25 cellular contexts compared by ENCODE assay signal in the genomic region with DNA sequence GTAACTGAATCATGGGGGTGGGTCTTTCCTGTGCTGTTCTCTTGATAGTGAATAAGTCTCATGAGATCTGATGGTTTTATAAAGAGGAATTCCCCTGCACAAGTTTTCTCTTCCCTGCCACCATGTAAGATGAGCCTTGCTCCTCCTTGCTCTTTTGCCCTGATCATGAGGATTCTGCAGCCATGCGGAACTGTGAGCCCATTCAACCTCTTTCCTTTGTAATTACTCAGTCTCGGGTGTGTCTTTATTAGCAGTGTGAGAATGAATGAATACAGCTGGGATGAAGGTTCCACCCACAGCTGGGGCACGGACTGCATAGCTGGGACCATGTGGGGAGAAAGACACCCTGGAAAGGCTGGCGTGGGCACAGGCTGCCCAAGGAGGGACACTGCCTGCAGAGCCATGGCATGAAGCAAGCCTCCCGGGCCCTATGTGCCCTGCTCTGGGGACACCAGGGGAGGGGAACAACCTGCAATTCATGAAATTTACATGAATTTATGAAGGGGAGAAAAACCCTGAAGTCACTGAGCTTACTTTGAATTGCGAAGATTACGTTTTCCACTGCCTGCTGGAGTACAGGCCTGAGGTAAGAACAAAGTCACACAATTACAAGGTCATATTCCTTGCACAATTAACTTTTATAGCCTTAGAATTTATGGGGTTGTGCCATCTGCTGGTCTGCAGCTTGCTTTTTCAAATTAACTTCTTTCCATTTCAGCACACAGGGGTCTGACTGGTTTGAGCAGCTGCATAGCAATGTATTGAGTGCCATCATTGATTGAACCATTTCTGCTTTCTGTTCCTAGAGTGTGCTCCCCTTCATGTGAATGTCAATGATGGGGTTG. TPM values are rescaled to one million over a fixed set of nuclear protein-coding genes. Genes with fewer than 3 reads are reported as not detected.
A peak's percentile ranks its signal among the peaks of the same experiment; 100 is the strongest.
DNase-seq lines count a peak whose midpoint lies in the region; ATAC-seq, FAIRE-seq and TF ChIP-seq lines count a peak whose summit lies in the region.
"Had no signal": no experiment of that assay in that cellular context is flagged by ENCODE, and none has a peak within 500 bp of the region (broad histone marks: within the 10 kb centered on the region; RNA-seq: fewer than 3 reads in every experiment).

No MANE protein-coding gene starts in this region.

- no peak overlapping the region for H3K4me3 Mint-ChIP-seq in mesothelial cell of epicardium
- H3K4me3 Mint-ChIP-seq in activated naive CD4-positive, alpha-beta T cell treated with anti-CD3 and anti-CD28 coated beads, Interleukin-2, amount 10 ng/mL, durations not matched to agents 7 days and 5 days = no peak overlapping the region
- H3K4me3 Mint-ChIP-seq: activated CD4-positive, alpha-beta T cell treated with anti-CD3 and anti-CD28 coated beads for 36 hours; naive thymus-derived CD8-positive, alpha-beta T cell; stimulated activated memory B cell treated with anti-CD40 and anti-IgM and Interleukin-4, amounts not matched to agents 10 μg/mL and 1 μg/mL and 100 μg/mL, for 72 hours had no signal

- H3K9me3 ChIP-seq in mucosa of descending colon = no peaks in the 10 kb centered on the region
- H3K9me3 ChIP-seq: gastrocnemius medialis, lower lobe of right lung had no signal

- H3K27ac Mint-ChIP-seq in mesothelial cell of epicardium = no peak overlapping the region
- no peak overlapping the region for H3K27ac Mint-ChIP-seq in activated naive CD4-positive, alpha-beta T cell treated with anti-CD3 and anti-CD28 coated beads, Interleukin-2, amount 10 ng/mL, durations not matched to agents 7 days and 5 days
- H3K27ac Mint-ChIP-seq: activated CD4-positive, alpha-beta T cell treated with anti-CD3 and anti-CD28 coated beads for 36 hours; naive thymus-derived CD8-positive, alpha-beta T cell; stimulated activated memory B cell treated with anti-CD40 and anti-IgM and Interleukin-4, amounts not matched to agents 10 μg/mL and 1 μg/mL and 100 μg/mL, for 72 hours had no signal

- no peaks in the 10 kb centered on the region for H3K27me3 ChIP-seq in bronchial epithelial cell (ENCODE audit: control insufficient read depth, insufficient read depth, low read length)
- H3K27me3 ChIP-seq: gastrocnemius medialis had no signal

- H3K4me3 ChIP-seq in bronchial epithelial cell (ENCODE audit: low read depth, low read length) (no peak overlapping the region), mucosa of descending colon (no peak overlapping the region)
- H3K4me3 ChIP-seq: gastrocnemius medialis, lower lobe of right lung, SJCRH30 had no signal

- peaks cover 16% of the 10 kb centered on the region for H3K4me1 Mint-ChIP-seq in mesothelial cell of epicardium
- H3K4me1 Mint-ChIP-seq in activated naive CD4-positive, alpha-beta T cell treated with anti-CD3 and anti-CD28 coated beads, Interleukin-2, amount 10 ng/mL, durations not matched to agents 7 days and 5 days = no peaks in the 10 kb centered on the region
- H3K4me1 Mint-ChIP-seq: activated CD4-positive, alpha-beta T cell treated with anti-CD3 and anti-CD28 coated beads for 36 hours; naive thymus-derived CD8-positive, alpha-beta T cell; stimulated activated memory B cell treated with anti-CD40 and anti-IgM and Interleukin-4, amounts not matched to agents 10 μg/mL and 1 μg/mL and 100 μg/mL, for 72 hours had no signal

- no peak for TF ChIP-seq CTCF in bronchial epithelial cell (IDR thresholded peaks at IDR 0.05; ENCODE audit: insufficient read depth, low read length, severe bottlenecking)
- no peak for TF ChIP-seq CTCF in mucosa of descending colon (IDR thresholded peaks at IDR 0.05)
- no peak for TF ChIP-seq CTCF in mesothelial cell of epicardium (IDR thresholded peaks at IDR 0.05; ENCODE audit: unreplicated experiment)

- peaks cover 10% of the 10 kb centered on the region for H3K4me1 ChIP-seq in mucosa of descending colon (ENCODE audit: low read depth)
- H3K4me1 ChIP-seq: gastrocnemius medialis, lower lobe of right lung, SJCRH30 had no signal

- H3K36me3 ChIP-seq in bronchial epithelial cell (ENCODE audit: control insufficient read depth, insufficient read depth, low read length) = no peaks in the 10 kb centered on the region
- H3K36me3 ChIP-seq in mucosa of descending colon (ENCODE audit: low read depth) = no peaks in the 10 kb centered on the region
- H3K36me3 ChIP-seq: gastrocnemius medialis, lower lobe of right lung, SJCRH30 had no signal

- H3K36me3 Mint-ChIP-seq in mesothelial cell of epicardium = no peaks in the 10 kb centered on the region
- H3K36me3 Mint-ChIP-seq in activated naive CD4-positive, alpha-beta T cell treated with anti-CD3 and anti-CD28 coated beads, Interleukin-2, amount 10 ng/mL, durations not matched to agents 7 days and 5 days = no peaks in the 10 kb centered on the region
- H3K36me3 Mint-ChIP-seq: stimulated activated memory B cell treated with anti-CD40 and anti-IgM and Interleukin-4, amounts not matched to agents 10 μg/mL and 1 μg/mL and 100 μg/mL, for 72 hours had no signal

- peaks cover 4% of the 10 kb centered on the region for H3K9me3 Mint-ChIP-seq in mesothelial cell of epicardium
- no peaks in the 10 kb centered on the region for H3K9me3 Mint-ChIP-seq in activated naive CD4-positive, alpha-beta T cell treated with anti-CD3 and anti-CD28 coated beads, Interleukin-2, amount 10 ng/mL, durations not matched to agents 7 days and 5 days

- CTCF ChIA-PET in activated naive CD4-positive, alpha-beta T cell treated with anti-CD3 and anti-CD28 coated beads, Interleukin-2, amount 10 ng/mL, durations not matched to agents 7 days and 5 days (lab: Charles Lee) = no interaction called here

- peak; percentile 62 for DNase-seq in DMS 273 (lab: John Stamatoyannopoulos, UW; ENCODE audit: unreplicated experiment)
- DNase-seq in NCI-H1105 treated with DMSO at 0.1 percent for 48 hours (lab: John Stamatoyannopoulos, UW) = peak; percentile 53
- DNase-seq in bronchial epithelial cell (ENCODE audit: low read depth) = peak; percentile 6
- peak in 2 of 3 donors; percentile 51 to 62 for DNase-seq in mucosa of descending colon
- no peak for DNase-seq in mesothelial cell of epicardium (ENCODE audit: low spot score in 2 of 2, unreplicated experiment in 2 of 2)
- no peak for DNase-seq in activated naive CD4-positive, alpha-beta T cell treated with anti-CD3 and anti-CD28 coated beads, Interleukin-2, amount 10 ng/mL, durations not matched to agents 7 days and 5 days
- DNase-seq in HTR-8/SVneo (ENCODE audit: insufficient read length, low spot score) = no peak
- DNase-seq: activated CD4-positive, alpha-beta T cell treated with anti-CD3 and anti-CD28 coated beads for 36 hours; activated CD8-positive, alpha-beta memory T cell treated with anti-CD3 and anti-CD28 coated beads, Interleukin-2, amount 50 U/mL, for 4 hours; activated gamma-delta T cell treated with Interleukin-2 at 50 U/mL for 16 hours; AML-193; Calu3; cortex of kidney; gastrocnemius medialis; IMR-90; lower lobe of right lung; naive thymus-derived CD8-positive, alpha-beta T cell; NCI-H2227 treated with DMSO at 0.1 percent for 48 hours; SJCRH30; stimulated activated CD4-positive, alpha-beta T cell treated with anti-CD3 and anti-CD28 coated beads, Interleukin-12 subunit alpha, Interleukin-12 subunit beta, amount 100 ng/mL, for 4 hours; T1000 had no signal

- intact Hi-C loops in mucosa of descending colon (cut with DNase I, micrococcal nuclease) = no loop called here

- no peak for FAIRE-seq in bronchial epithelial cell (lab: Jason Lieb, UNC)
- FAIRE-seq in HTR-8/SVneo (lab: Jason Lieb, UNC) = no peak
- FAIRE-seq: astrocyte, endothelial cell of umbilical vein had no signal

- ATAC-seq in mucosa of descending colon (peak; percentile 96), GM18909 (IDR thresholded peaks at IDR 0.05; ENCODE audit: poor library complexity, unreplicated experiment) (no peak)
- ATAC-seq: activated CD4-positive, alpha-beta T cell treated with anti-CD3 and anti-CD28 coated beads for 36 hours; gastrocnemius medialis; lower lobe of right lung; naive thymus-derived CD8-positive, alpha-beta T cell had no signal

- no peaks in the 10 kb centered on the region for H3K27me3 Mint-ChIP-seq in mesothelial cell of epicardium (ENCODE audit: low read depth)
- H3K27me3 Mint-ChIP-seq in activated naive CD4-positive, alpha-beta T cell treated with anti-CD3 and anti-CD28 coated beads, Interleukin-2, amount 10 ng/mL, durations not matched to agents 7 days and 5 days = peaks cover 4% of the 10 kb centered on the region

RNA-seq across cellular contexts. Expression of gene SLC22A1, which starts 46.2 kb away (rescaled TPM):
- total RNA-seq in bronchial epithelial cell = under 0.01 and 1.3 TPM in 2 replicates
- 1 to 10 TPM; 1.9 to 2.4 (median 2.4) TPM for total RNA-seq in mucosa of descending colon
- 1.8 to 2.4 TPM (median 2.0 TPM) in 3 replicates for total RNA-seq in mesothelial cell of epicardium
- total RNA-seq: endothelial cell of umbilical vein, IMR-90 had no signal

Comparison
In these comparisons a context has a peak if more than half of its experiments do, and no peak if none do; other contexts are left out.
1. DNase-seq: peak in DMS 273 (single experiment), NCI-H1105 treated with DMSO at 0.1 percent for 48 hours (single experiment), bronchial epithelial cell (single experiment) and mucosa of descending colon (2 of 3); none in mesothelial cell of epicardium (0 of 2), activated naive CD4-positive, alpha-beta T cell treated with anti-CD3 and anti-CD28 coated beads, Interleukin-2, amount 10 ng/mL, durations not matched to agents 7 days and 5 days (single experiment) and HTR-8/SVneo (single experiment).